Comparison of ENCODE assay signal across 11 cellular contexts in the genomic region with DNA sequence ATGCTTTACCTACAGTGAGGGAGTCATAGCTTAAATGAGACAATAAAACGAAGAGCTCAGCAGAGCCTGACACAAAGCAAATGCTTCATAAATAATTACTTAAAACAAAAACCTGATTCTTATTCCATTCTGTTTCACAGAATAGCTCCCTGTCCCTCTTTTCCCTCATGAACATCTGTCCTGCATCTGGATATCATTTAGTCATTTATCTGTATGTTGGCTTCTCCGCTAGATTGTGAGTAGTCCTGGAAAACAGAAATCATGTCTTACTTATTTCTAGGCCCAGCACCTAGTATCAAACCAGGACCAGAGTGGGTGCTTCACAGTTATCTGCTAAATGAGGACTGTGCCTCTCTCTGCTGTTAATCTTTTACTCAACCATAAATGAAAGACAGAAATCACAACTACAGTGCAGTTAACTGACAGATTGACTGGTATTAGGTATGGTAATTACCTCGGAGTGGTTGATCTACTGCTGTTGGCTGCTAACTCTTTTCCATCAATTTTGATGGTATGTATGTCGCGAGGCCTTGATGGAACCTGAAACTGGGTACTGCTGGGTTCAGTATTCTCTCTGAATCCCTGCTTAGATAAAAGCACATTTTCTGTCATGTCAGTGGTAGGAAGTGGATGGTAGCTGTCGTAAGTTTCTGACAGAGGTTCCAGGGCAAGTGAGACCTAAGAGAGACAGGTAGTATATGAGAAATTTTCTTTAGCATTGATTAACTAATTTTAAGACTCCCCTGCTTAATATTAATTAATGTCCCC. TPM values are rescaled to one million over a fixed set of nuclear protein-coding genes. Genes with fewer than 3 reads are reported as not detected.
A peak's percentile ranks its signal among the peaks of the same experiment; 100 is the strongest.
DNase-seq lines count a peak whose midpoint lies in the region; ATAC-seq and TF ChIP-seq lines count a peak whose summit lies in the region.
"Had no signal": no experiment of that assay in that cellular context is flagged by ENCODE, and none has a peak within 500 bp of the region (broad histone marks: within the 10 kb centered on the region; RNA-seq: fewer than 3 reads in every experiment).

No MANE protein-coding gene starts in this region.

- no peaks in the 10 kb centered on the region for H4K20me1 ChIP-seq in IMR-90 (ENCODE audit: insufficient read depth, low read length)

- H3K23ac ChIP-seq in IMR-90 (ENCODE audit: low read depth, low read length), result peak overlapping the region; percentile 64; the same call in 1 of the 2 replicates

- no peaks in the 10 kb centered on the region for H3K27me3 Mint-ChIP-seq in nephron progenitor cell (ENCODE audit: low read depth, poor library complexity)

- no peaks in the 10 kb centered on the region for H3K27me3 ChIP-seq in A673 (replicated peaks; ENCODE audit: insufficient read depth, low read depth, low read length, poor library complexity)
- H3K27me3 ChIP-seq in IMR-90 (ENCODE audit: control insufficient read depth, insufficient read depth, low read length), result no peaks in the 10 kb centered on the region
- H3K27me3 ChIP-seq in BE2C, result no peaks in the 10 kb centered on the region

- POLR2A ChIA-PET in A673 (lab: Charles Lee; ENCODE audit: low non-redundant PET), result no interaction called here
- POLR2A ChIA-PET in IMR-90 (lab: Charles Lee; ENCODE audit: unreplicated experiment), result no interaction called here

- peak overlapping the region; percentile 58 for H3K14ac ChIP-seq in IMR-90 (replicated peaks; ENCODE audit: low read depth, low read length)

- no peak overlapping the region for H2AK9ac ChIP-seq in IMR-90 (replicated peaks; ENCODE audit: low read depth, low read length, poor library complexity)

- intact Hi-C loops in A673 (cut with micrococcal nuclease; ENCODE audit: unreplicated experiment), result no loop called here
- intact Hi-C loops in IMR-90 (cut with micrococcal nuclease), result loop anchor here (5.0 kb wide), 2 partner anchors 33 to 583 kb away; a partner anchor contains a TSS

- peak overlapping the region; percentile 93 for H4K5ac ChIP-seq in IMR-90 (ENCODE audit: low read depth, low read length)

- H3K79me1 ChIP-seq in IMR-90 (ENCODE audit: low read depth in 1 of 2, low read length in 2 of 2), result peaks cover 7 to 31% of the 10 kb centered on the region in 2 experiments; a peak in 3 of 4 replicates

- peak overlapping the region; percentile 93 for H2BK15ac ChIP-seq in IMR-90 (ENCODE audit: low read depth, low read length)

- peaks cover 49% of the 10 kb centered on the region for H3K36me3 Mint-ChIP-seq in nephron progenitor cell (ENCODE audit: low read depth)

- H3K4me3 ChIP-seq in A673 (ENCODE audit: low read depth, low read length, poor library complexity, severe bottlenecking), result no peak overlapping the region
- H3K4me3 ChIP-seq in IMR-90 (ENCODE audit: insufficient read depth, low read depth, low read length), result no peak overlapping the region
- no peak overlapping the region for H3K4me3 ChIP-seq in BE2C (ENCODE audit: low read depth, low read length)

- H2AFZ ChIP-seq in IMR-90 (replicated peaks; ENCODE audit: low read length, poor library complexity), result no peak overlapping the region

- DNase-seq in A673 (ENCODE audit: low spot score) (no peak), IMR-90 (peak; percentile 23), epithelial cell of prostate (ENCODE audit: low read depth, low spot score) (no peak), nephron progenitor cell (no peak), BE2C (no peak), D341Med (ENCODE audit: low spot score) (no peak)
- no peak for DNase-seq in activated CD4-positive, alpha-beta T cell treated with anti-CD3 and anti-CD28 coated beads for 1 hour
- DNase-seq: AML-193; stimulated activated naive CD8-positive, alpha-beta T cell treated with anti-CD3 and anti-CD28 coated beads, Interleukin-15, Interleukin-2, amounts not matched to agents 100 U/mL and 50 U/mL, for 24 hours had no signal

- H4K8ac ChIP-seq in IMR-90 (ENCODE audit: low read depth in 2 of 2, low read length in 2 of 2), result peak overlapping the region; percentile 86 to 92

- TF ChIP-seq POLR2A in IMR-90 (IDR thresholded peaks at IDR 0.05; ENCODE audit: low read depth, low read length), result no peak

- WGBS in IMR-90 (ENCODE audit: extremely low coverage in 2 of 2, insufficient read length in 1 of 2), 2 experiments, result 90% methylated on average over 3 of the region's 6 CpGs; no CpG with 5 or more reads in 1 of the 2 experiments

- H3K9me1 ChIP-seq in IMR-90 (ENCODE audit: insufficient read depth, low read length), result peaks cover 8% of the 10 kb centered on the region

- H3K9me3 Mint-ChIP-seq in nephron progenitor cell, result no peaks in the 10 kb centered on the region
- H3K9me3 Mint-ChIP-seq: neural crest cell had no signal

- dilution Hi-C loops in IMR-90 (cut with HindIII; ENCODE audit: low sequenced_read_pairs, unreplicated experiment), result no loop called here

- peak overlapping the region; percentile 91 for H4K91ac ChIP-seq in IMR-90 (ENCODE audit: insufficient read depth, low read depth, low read length)

- H2BK20ac ChIP-seq in IMR-90 (ENCODE audit: low read depth, low read length), result peak overlapping the region; percentile 99

- H3K4me1 Mint-ChIP-seq in nephron progenitor cell, result peaks cover 5% of the 10 kb centered on the region

- TF ChIP-seq CTCF in A673 (conservative IDR thresholded peaks at IDR 0.05; ENCODE audit: low read depth, low read length) (no peak), IMR-90 (conservative IDR thresholded peaks at IDR 0.05; ENCODE audit: low read depth, low read length) (no peak), nephron progenitor cell (IDR thresholded peaks at IDR 0.05) (no peak), BE2C (IDR thresholded peaks at IDR 0.05; ENCODE audit: low read depth, low read length) (no peak)

- TF ChIP-seq RAD21 in IMR-90 (IDR thresholded peaks at IDR 0.05; ENCODE audit: low read length), result no peak

- peak overlapping the region; percentile 10; the same call in 1 of the 2 replicates for H3K4me2 ChIP-seq in IMR-90 (ENCODE audit: low read depth, low read length)

- H3K9ac ChIP-seq in IMR-90 (ENCODE audit: low read depth, low read length), result peak overlapping the region; percentile 24; the same call in 1 of the 2 replicates

- peaks cover 4% of the 10 kb centered on the region for H3K36me3 ChIP-seq in A673 (ENCODE audit: insufficient read depth, low read length, poor library complexity, severe bottlenecking)
- H3K36me3 ChIP-seq in IMR-90 (ENCODE audit: control insufficient read depth, insufficient read depth, low read length), result no peaks in the 10 kb centered on the region; the same call in 1 of the 2 replicates
- H3K36me3 ChIP-seq in BE2C, result peaks cover 11% of the 10 kb centered on the region

- H3K4me1 ChIP-seq in A673 (ENCODE audit: insufficient read depth, low read length, poor library complexity, severe bottlenecking) (peaks cover 20% of the 10 kb centered on the region), IMR-90 (ENCODE audit: control insufficient read depth, insufficient read depth, low read length) (peaks cover 31% of the 10 kb centered on the region), BE2C (no peaks in the 10 kb centered on the region; the same call in none of the 2 replicates)

- CTCF ChIA-PET in A673 (lab: Charles Lee), result no interaction called here
- CTCF ChIA-PET in IMR-90 (lab: Yijun Ruan, JAX), result interaction anchor here (0.9 kb wide), 1 partner anchor 12 kb away, joined by 3 read pairs; no protein-coding TSS in a partner anchor

- H2BK120ac ChIP-seq in IMR-90 (ENCODE audit: low read depth, low read length), result peak overlapping the region; percentile 92

- H3K27ac ChIP-seq in A673 (ENCODE audit: low read depth, low read length, poor library complexity, severe bottlenecking) (peak overlapping the region; percentile 58), IMR-90 (ENCODE audit: insufficient read depth, low read length) (peak overlapping the region; percentile 69), epithelial cell of prostate (peak overlapping the region; percentile 92)

- peak overlapping the region; percentile 98 for H2BK5ac ChIP-seq in IMR-90 (ENCODE audit: low read depth, low read length, poor library complexity, severe bottlenecking)

- peak overlapping the region; percentile 89 for H3K4ac ChIP-seq in IMR-90 (ENCODE audit: low read depth, low read length)

- in situ Hi-C loops in IMR-90 (cut with MboI; ENCODE audit: low sequenced_read_pairs), result no loop called here

- no peaks in the 10 kb centered on the region for H3K9me3 ChIP-seq in A673 (ENCODE audit: low read depth, low read length, poor library complexity, severe bottlenecking)
- no peaks in the 10 kb centered on the region for H3K9me3 ChIP-seq in IMR-90 (ENCODE audit: control insufficient read depth, insufficient read depth, low read length)
- H3K9me3 ChIP-seq in BE2C, result no peaks in the 10 kb centered on the region

- BruUV-seq in A673 (replicated peaks; lab: Mats Ljungman, UMichigan) (no TSS peak), IMR-90 (replicated peaks; lab: Mats Ljungman, UMichigan) (no TSS peak)

- H3K27ac Mint-ChIP-seq in nephron progenitor cell, result peak overlapping the region; percentile 52

- peak overlapping the region; percentile 83 for H3K56ac ChIP-seq in IMR-90 (ENCODE audit: extremely low read depth, insufficient read depth, low read length)

- H3K4me3 Mint-ChIP-seq in nephron progenitor cell, result no peak overlapping the region
- H3K4me3 Mint-ChIP-seq: neural crest cell had no signal

- peak overlapping the region; percentile 94 for H2AK5ac ChIP-seq in IMR-90 (ENCODE audit: low read depth, low read length)

- H3K18ac ChIP-seq in IMR-90 (ENCODE audit: low read depth, low read length), result peak overlapping the region; percentile 96

- ATAC-seq in IMR-90 (ENCODE audit: low read depth) (no peak), HG03378 (IDR thresholded peaks at IDR 0.05; ENCODE audit: unreplicated experiment) (no peak)
- ATAC-seq: stimulated activated naive CD8-positive, alpha-beta T cell treated with anti-CD3 and anti-CD28 coated beads, Interleukin-15, Interleukin-2, amounts not matched to agents 100 U/mL and 50 U/mL, for 24 hours had no signal

TF ChIP-seq in IMR-90, 13 proteins besides CTCF, POLR2A, EP300 and RAD21:
- TF ChIP-seq RCOR1 (IDR thresholded peaks at IDR 0.05; ENCODE audit: insufficient replicate concordance, low read length) (no peak), BHLHE40 (IDR thresholded peaks at IDR 0.05; ENCODE audit: low read depth, low read length) (no peak), MAFK (IDR thresholded peaks at IDR 0.05; ENCODE audit: low read depth, low read length) (no peak), RFX5 (IDR thresholded peaks at IDR 0.05; ENCODE audit: low read depth, low read length) (no peak)

RNA-seq across cellular contexts. Expression of a gene that starts 31.5 kb away (rescaled TPM):
- total RNA-seq in A673 (2021) (39.6 and 49.1 TPM in 2 replicates), IMR-90 (2012; rRNA removed) (15.0 and 19.2 TPM in 2 replicates)
- 11.1 and 11.4 TPM in 2 replicates for polyA plus RNA-seq in IMR-90 (2012; rRNA removed)
- 3.5 and 4.5 TPM in 2 replicates for polyA plus RNA-seq in IMR-90 (2012; cell fraction: cytosol; rRNA removed)
- polyA plus RNA-seq in IMR-90 (2012; cell fraction: nucleus; rRNA removed; ENCODE audit: low replicate concordance), result 12.9 and 16.6 TPM in 2 replicates
- polyA plus RNA-seq in BE2C (2012; ENCODE audit: insufficient read depth, insufficient read length, low read depth), result 20.4 TPM

RNA-seq across cellular contexts. Expression of a gene that starts 31.8 kb away (rescaled TPM):
- 90.9 and 98.3 TPM in 2 replicates for total RNA-seq in A673 (2021)
- total RNA-seq in IMR-90 (2012; rRNA removed), result 38.9 and 42.3 TPM in 2 replicates
- polyA plus RNA-seq in IMR-90 (2012; rRNA removed), result 89.5 and 100 TPM in 2 replicates
- polyA plus RNA-seq in IMR-90 (2012; cell fraction: cytosol; rRNA removed), result 61.0 and 103 TPM in 2 replicates
- polyA plus RNA-seq in IMR-90 (2012; cell fraction: nucleus; rRNA removed; ENCODE audit: low replicate concordance), result 85.4 and 105 TPM in 2 replicates
- polyA plus RNA-seq in BE2C (2012; ENCODE audit: insufficient read depth, insufficient read length, low read depth), result 116 TPM
